27 cellular contexts compared by ENCODE assay signal in genomic region chr1:110898734-110899457, GRCh38. TPM values are rescaled to one million over a fixed set of nuclear protein-coding genes. Genes with fewer than 3 reads are reported as not detected.
DNase-seq lines count a peak whose midpoint lies in the region; ATAC-seq and TF ChIP-seq lines count a peak whose summit lies in the region.
"Had no signal": no experiment of that assay in that cellular context is flagged by ENCODE, and none has a peak within 500 bp of the region (broad histone marks: within the 10 kb centered on the region; RNA-seq: fewer than 3 reads in every experiment).

No MANE protein-coding gene starts in this region.

- H3K4me3 ChIP-seq in esophagus squamous epithelium = no peak overlapping the region
- H3K4me3 ChIP-seq: ascending aorta, dorsolateral prefrontal cortex, SJSA1, thoracic aorta had no signal

- WGBS in esophagus squamous epithelium, 2 donors = 38 to 69% methylated on average over 2 to 3 of the region's 3 CpGs

- H3K27ac Mint-ChIP-seq in activated naive CD4-positive, alpha-beta T cell treated with anti-CD3 and anti-CD28 coated beads for 36 hours = peak overlapping the region; percentile 74
- H3K27ac Mint-ChIP-seq in IgD-negative memory B cell = peak overlapping the region in 2 of 3 donors; percentile 37 to 74
- peak overlapping the region; percentile 36 for H3K27ac Mint-ChIP-seq in activated naive CD8-positive, alpha-beta T cell treated with anti-CD3 and anti-CD28 coated beads, Interleukin-2, amount 50 U/mL, for 24 hours
- peak overlapping the region; percentile 79 for H3K27ac Mint-ChIP-seq in stimulated activated effector memory CD8-positive, alpha-beta T cell treated with anti-CD3 and anti-CD28 coated beads, Interleukin-12 subunit alpha, Interleukin-12 subunit beta, amount 100 ng/mL, for 72 hours
- H3K27ac Mint-ChIP-seq in HFFc6 = no peak overlapping the region

- no peak for ATAC-seq in activated naive CD8-positive, alpha-beta T cell treated with anti-CD3 and anti-CD28 coated beads, Interleukin-2, amount 50 U/mL, for 24 hours
- no peak for ATAC-seq in stimulated activated effector memory CD8-positive, alpha-beta T cell treated with anti-CD3 and anti-CD28 coated beads, Interleukin-12 subunit alpha, Interleukin-12 subunit beta, amount 100 ng/mL, for 72 hours
- ATAC-seq: HCT116, left cardiac atrium, sciatic nerve had no signal

- H3K4me1 Mint-ChIP-seq in activated naive CD4-positive, alpha-beta T cell treated with anti-CD3 and anti-CD28 coated beads for 36 hours (ENCODE audit: low read depth) = peaks cover 56% of the 10 kb centered on the region
- H3K4me1 Mint-ChIP-seq in IgD-negative memory B cell (peaks cover 27 to 58% (median 41%) of the 10 kb centered on the region in 3 donors), HFFc6 (ENCODE audit: low read depth) (no peaks in the 10 kb centered on the region)
- H3K4me1 Mint-ChIP-seq in activated naive CD8-positive, alpha-beta T cell treated with anti-CD3 and anti-CD28 coated beads, Interleukin-2, amount 50 U/mL, for 24 hours = peaks cover 58% of the 10 kb centered on the region
- H3K4me1 Mint-ChIP-seq in stimulated activated effector memory CD8-positive, alpha-beta T cell treated with anti-CD3 and anti-CD28 coated beads, Interleukin-12 subunit alpha, Interleukin-12 subunit beta, amount 100 ng/mL, for 72 hours = peaks cover 50% of the 10 kb centered on the region

- DNase-seq in activated naive CD4-positive, alpha-beta T cell treated with anti-CD3 and anti-CD28 coated beads for 36 hours = no peak
- no peak for DNase-seq in activated naive CD4-positive, alpha-beta T cell treated with Interleukin-2 at 50 U/mL for 16 hours
- DNase-seq in activated naive CD8-positive, alpha-beta T cell treated with anti-CD3 and anti-CD28 coated beads, Interleukin-2, amount 50 U/mL, for 24 hours = no peak
- no peak for DNase-seq in stimulated activated effector memory CD8-positive, alpha-beta T cell treated with anti-CD3 and anti-CD28 coated beads, Interleukin-12 subunit alpha, Interleukin-12 subunit beta, amount 100 ng/mL, for 72 hours (ENCODE audit: low spot score in 2 of 2)
- DNase-seq in activated effector memory CD4-positive, alpha-beta T cell treated with Interleukin-2 at 50 U/mL for 16 hours = no peak
- DNase-seq in esophagus squamous epithelium (lab: John Stamatoyannopoulos, UW) (no peak), HFFc6 (no peak)
- DNase-seq: activated effector memory CD4-positive, alpha-beta T cell treated with anti-CD3 and anti-CD28 coated beads, Interleukin-2, amount 50 U/mL, for 16 hours; central memory CD4-positive, alpha-beta T cell; dorsolateral prefrontal cortex; GDM1; left cardiac atrium; mesenchymal stem cell; NCI-H146; NCI-H524 treated with DMSO at 0.1 percent for 48 hours; stimulated activated CD4-positive, alpha-beta T cell treated with anti-CD3 and anti-CD28 coated beads, Interleukin-15, amount 100 ng/mL, for 24 hours; WERI-Rb-1 had no signal

- no peaks in the 10 kb centered on the region for H3K9me3 ChIP-seq in esophagus squamous epithelium
- H3K9me3 ChIP-seq: ascending aorta, SJSA1, thoracic aorta had no signal

- peaks cover 10% of the 10 kb centered on the region for H3K9me3 Mint-ChIP-seq in activated naive CD4-positive, alpha-beta T cell treated with anti-CD3 and anti-CD28 coated beads for 36 hours
- H3K9me3 Mint-ChIP-seq in IgD-negative memory B cell (no peaks in the 10 kb centered on the region), HFFc6 (no peaks in the 10 kb centered on the region)
- peaks cover 6% of the 10 kb centered on the region for H3K9me3 Mint-ChIP-seq in activated naive CD8-positive, alpha-beta T cell treated with anti-CD3 and anti-CD28 coated beads, Interleukin-2, amount 50 U/mL, for 24 hours
- H3K9me3 Mint-ChIP-seq in stimulated activated effector memory CD8-positive, alpha-beta T cell treated with anti-CD3 and anti-CD28 coated beads, Interleukin-12 subunit alpha, Interleukin-12 subunit beta, amount 100 ng/mL, for 72 hours = no peaks in the 10 kb centered on the region

- no peak overlapping the region for H3K4me3 Mint-ChIP-seq in activated naive CD4-positive, alpha-beta T cell treated with anti-CD3 and anti-CD28 coated beads for 36 hours
- H3K4me3 Mint-ChIP-seq in IgD-negative memory B cell = peak overlapping the region in 1 of 4 donors; percentile 47
- H3K4me3 Mint-ChIP-seq in activated naive CD8-positive, alpha-beta T cell treated with anti-CD3 and anti-CD28 coated beads, Interleukin-2, amount 50 U/mL, for 24 hours = no peak overlapping the region
- H3K4me3 Mint-ChIP-seq in stimulated activated effector memory CD8-positive, alpha-beta T cell treated with anti-CD3 and anti-CD28 coated beads, Interleukin-12 subunit alpha, Interleukin-12 subunit beta, amount 100 ng/mL, for 72 hours = no peak overlapping the region
- H3K4me3 Mint-ChIP-seq in HFFc6 = no peak overlapping the region
- H3K4me3 Mint-ChIP-seq: CD14-positive monocyte had no signal

- no peaks in the 10 kb centered on the region for H3K27me3 ChIP-seq in esophagus squamous epithelium
- H3K27me3 ChIP-seq: ascending aorta, dorsolateral prefrontal cortex had no signal

- no peak for TF ChIP-seq CTCF in esophagus squamous epithelium (IDR thresholded peaks at IDR 0.05)
- no peak for TF ChIP-seq CTCF in HFFc6 (IDR thresholded peaks at IDR 0.05)

- H3K36me3 Mint-ChIP-seq in activated naive CD4-positive, alpha-beta T cell treated with anti-CD3 and anti-CD28 coated beads for 36 hours (ENCODE audit: low read depth) = peaks cover 87% of the 10 kb centered on the region
- H3K36me3 Mint-ChIP-seq in IgD-negative memory B cell (peaks cover 3% of the 10 kb centered on the region), HFFc6 (ENCODE audit: low read depth) (no peaks in the 10 kb centered on the region)
- H3K36me3 Mint-ChIP-seq in activated naive CD8-positive, alpha-beta T cell treated with anti-CD3 and anti-CD28 coated beads, Interleukin-2, amount 50 U/mL, for 24 hours (ENCODE audit: low read depth) = peaks cover 86% of the 10 kb centered on the region
- peaks cover 96% of the 10 kb centered on the region for H3K36me3 Mint-ChIP-seq in stimulated activated effector memory CD8-positive, alpha-beta T cell treated with anti-CD3 and anti-CD28 coated beads, Interleukin-12 subunit alpha, Interleukin-12 subunit beta, amount 100 ng/mL, for 72 hours

- TF ChIP-seq POLR2A in esophagus squamous epithelium (IDR thresholded peaks at IDR 0.05) = no peak

- H3K27me3 Mint-ChIP-seq in activated naive CD4-positive, alpha-beta T cell treated with anti-CD3 and anti-CD28 coated beads for 36 hours (ENCODE audit: low read depth) = no peaks in the 10 kb centered on the region
- H3K27me3 Mint-ChIP-seq in IgD-negative memory B cell (no peaks in the 10 kb centered on the region), HFFc6 (ENCODE audit: insufficient read depth) (peaks cover 15% of the 10 kb centered on the region; the same call in 1 of the 2 replicates)
- no peaks in the 10 kb centered on the region for H3K27me3 Mint-ChIP-seq in activated naive CD8-positive, alpha-beta T cell treated with anti-CD3 and anti-CD28 coated beads, Interleukin-2, amount 50 U/mL, for 24 hours

- intact Hi-C loops in activated naive CD4-positive, alpha-beta T cell treated with anti-CD3 and anti-CD28 coated beads for 36 hours (cut with micrococcal nuclease) = no loop called here
- intact Hi-C loops in esophagus squamous epithelium (cut with DNase I) = no loop called here

- no peaks in the 10 kb centered on the region for H3K4me1 ChIP-seq in esophagus squamous epithelium
- H3K4me1 ChIP-seq: ascending aorta, SJSA1 had no signal

- no peak overlapping the region for H3K27ac ChIP-seq in esophagus squamous epithelium
- H3K27ac ChIP-seq: ascending aorta, dorsolateral prefrontal cortex, KMS-11, SJSA1, thoracic aorta, WERI-Rb-1 had no signal

- CTCF ChIA-PET in activated naive CD4-positive, alpha-beta T cell treated with anti-CD3 and anti-CD28 coated beads for 36 hours (lab: Charles Lee) = no interaction called here

- no peaks in the 10 kb centered on the region for H3K36me3 ChIP-seq in esophagus squamous epithelium
- H3K36me3 ChIP-seq: ascending aorta, SJSA1, thoracic aorta, WERI-Rb-1 had no signal

RNA-seq across cellular contexts. Expression of gene CD53, which starts 25.9 kb away (rescaled TPM):
- total RNA-seq in activated naive CD4-positive, alpha-beta T cell treated with anti-CD3 and anti-CD28 coated beads for 36 hours = 100 to 1,000 TPM; 239 to 255 TPM
- polyA plus RNA-seq in IgD-negative memory B cell = 1,279 TPM
- total RNA-seq in esophagus squamous epithelium = 10 to 100 TPM in 2 of 4 donors, 1 to 10 TPM in 2; 6.6 to 31.1 (median 17.7) TPM
- not detected for total RNA-seq in HFFc6 (2021; fragmentation: NEBNext Ultra II Directional; extraction: Animal tissue kit (Norgen Biotek cat#: 25700))
- total RNA-seq: HT-29, SJSA1 had no signal
- polyA plus RNA-seq: AG04450 had no signal

Comparison
In these comparisons a context has a peak if more than half of its experiments do, and no peak if none do; other contexts are left out.
1. RNA of gene CD53, which starts 25.9 kb away (total RNA-seq): 239 to 255 TPM in activated naive CD4-positive, alpha-beta T cell treated with anti-CD3 and anti-CD28 coated beads for 36 hours; 6.6 to 31.1 TPM in esophagus squamous epithelium and not detected in HFFc6; every median in the first group is over 4 times any median in the second.